8 cellular contexts compared by ENCODE assay signal in genomic region chr16:30429678-30430427, GRCh38. TPM values are rescaled to one million over a fixed set of nuclear protein-coding genes. Genes with fewer than 3 reads are reported as not detected.
DNase-seq lines count a peak whose midpoint lies in the region; ATAC-seq and TF ChIP-seq lines count a peak whose summit lies in the region.

TSS of gene DCTPP1 (minus strand) at chr16:30430030. CDS start at chr16:30429980, 50 bp downstream.

- TF ChIP-seq CTCF in endothelial cell (IDR thresholded peaks at IDR 0.05; ENCODE audit: unreplicated experiment) (peak; percentile 84), mesothelial cell of epicardium (IDR thresholded peaks at IDR 0.05; ENCODE audit: unreplicated experiment) (peak; percentile 67)

- peak within 1 kb of the TSS; percentile 39 for H3K9ac ChIP-seq in HUES48 (ENCODE audit: low read depth, low read length)
- peak within 1 kb of the TSS; percentile 92 for H3K9ac ChIP-seq in NT2/D1 (ENCODE audit: insufficient read length, low read depth)

- ATAC-seq in GM21390 (IDR thresholded peaks at IDR 0.05; ENCODE audit: unreplicated experiment) = peak; percentile 97

- H3K27me3 Mint-ChIP-seq in endothelial cell (ENCODE audit: unreplicated experiment) (peaks cover 10% of the 10 kb centered on the region), mesothelial cell of epicardium (ENCODE audit: low read depth) (peaks cover 7% of the 10 kb centered on the region)

- H3K9me3 Mint-ChIP-seq in endothelial cell (ENCODE audit: unreplicated experiment) (no peaks in the 10 kb centered on the region), mesothelial cell of epicardium (no peaks in the 10 kb centered on the region)

- no peak within 1 kb of the TSS for H3K27ac Mint-ChIP-seq in endothelial cell (ENCODE audit: unreplicated experiment)
- H3K27ac Mint-ChIP-seq in mesothelial cell of epicardium = peak within 1 kb of the TSS; percentile 61

- H3K36me3 ChIP-seq in HUES48 (ENCODE audit: control insufficient read depth, insufficient read depth, low read length) = peaks cover 18% of the 10 kb centered on the region
- peaks cover 21% of the 10 kb centered on the region for H3K36me3 ChIP-seq in NT2/D1 (ENCODE audit: insufficient read depth, insufficient read length, low read length)

- H3K27ac ChIP-seq in HUES48 (ENCODE audit: low read depth, low read length) = peak within 1 kb of the TSS; percentile 16

- H3K4me3 ChIP-seq in HUES48 (ENCODE audit: low read depth, low read length) = peak within 1 kb of the TSS; percentile 77
- peak within 1 kb of the TSS; percentile 98 for H3K4me3 ChIP-seq in NT2/D1 (ENCODE audit: insufficient read length, low read depth)

- peaks cover 5% of the 10 kb centered on the region; the same call in 1 of the 2 replicates for H3K4me1 ChIP-seq in HUES48 (ENCODE audit: control insufficient read depth, insufficient read depth, low read length)
- H3K4me1 ChIP-seq in NT2/D1 (ENCODE audit: insufficient read depth, insufficient read length) = peaks cover 2% of the 10 kb centered on the region

- DNase-seq in D341Med (ENCODE audit: low spot score) = peak; percentile 88
- peak; percentile 98 for DNase-seq in NT2/D1 (ENCODE audit: low read depth, low spot score)
- peak; percentile 96 for DNase-seq in activated CD8-positive, alpha-beta memory T cell treated with anti-CD3 and anti-CD28 coated beads, Interleukin-2, amount 50 U/mL, for 1 hour (ENCODE audit: extremely low read depth)
- peak; percentile 84 for DNase-seq in endothelial cell (ENCODE audit: low spot score)
- peak; percentile 84 to 86 for DNase-seq in mesothelial cell of epicardium (ENCODE audit: low spot score in 2 of 2, unreplicated experiment in 2 of 2)
- DNase-seq in stimulated activated CD8-positive, alpha-beta memory T cell treated with anti-CD3 and anti-CD28 coated beads, Interleukin-15, amount 100 ng/mL, for 48 hours (ENCODE audit: low read depth in 2 of 2) = peak; percentile 93 to 95

- no peaks in the 10 kb centered on the region for H3K27me3 ChIP-seq in HUES48 (ENCODE audit: control insufficient read depth, insufficient read depth, low read length)
- no peaks in the 10 kb centered on the region for H3K27me3 ChIP-seq in NT2/D1 (ENCODE audit: insufficient read depth, insufficient read length)

- H3K4me3 Mint-ChIP-seq in endothelial cell (ENCODE audit: unreplicated experiment) = no peak within 1 kb of the TSS
- no peak within 1 kb of the TSS for H3K4me3 Mint-ChIP-seq in mesothelial cell of epicardium

- H3K4me1 Mint-ChIP-seq in endothelial cell (ENCODE audit: unreplicated experiment) (peaks cover 23% of the 10 kb centered on the region), mesothelial cell of epicardium (no peaks in the 10 kb centered on the region)

- H3K9me3 ChIP-seq in HUES48 (ENCODE audit: control insufficient read depth, insufficient read depth, low read length) (no peaks in the 10 kb centered on the region), NT2/D1 (ENCODE audit: insufficient read depth, low read length) (no peaks in the 10 kb centered on the region)

- peaks cover 12% of the 10 kb centered on the region for H3K36me3 Mint-ChIP-seq in endothelial cell (ENCODE audit: low read depth, unreplicated experiment)
- peaks cover 12% of the 10 kb centered on the region for H3K36me3 Mint-ChIP-seq in mesothelial cell of epicardium

RNA-seq across cellular contexts. Expression of gene DCTPP1, which starts in this region (rescaled TPM):
- total RNA-seq in endothelial cell (ENCODE audit: unreplicated experiment) (61.1 TPM), mesothelial cell of epicardium (31.8 to 35.4 TPM (median 33.1 TPM) in 3 replicates)

Comparison
In these comparisons a context has a peak if more than half of its experiments do, and no peak if none do; other contexts are left out.
1. Peak in every context shown above with its lines: DNase-seq, ATAC-seq, H3K4me3 ChIP-seq and H3K27ac ChIP-seq.